In the genomic region with DNA sequence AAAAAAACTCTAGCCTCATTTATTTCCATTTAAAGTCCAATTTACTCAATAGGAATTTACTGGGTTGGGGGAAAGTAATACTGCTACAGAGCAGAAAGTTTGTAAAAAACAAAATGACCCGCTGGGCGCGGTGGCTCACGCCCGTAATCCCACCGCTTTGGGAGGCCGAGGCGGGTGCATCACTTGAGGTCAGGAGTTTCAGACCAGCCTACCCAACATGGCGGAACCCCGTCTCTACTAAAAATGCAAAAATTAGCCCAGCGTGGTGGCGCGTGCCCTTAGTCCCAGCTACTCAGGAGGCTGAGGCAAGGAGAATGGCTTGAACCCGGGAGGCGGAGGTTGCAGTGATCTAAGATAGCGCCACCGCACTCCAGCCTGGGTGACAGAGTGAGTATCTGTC, we compare ENCODE assay signal across 27 cellular contexts.
"Had no signal": no experiment of that assay in that cellular context is flagged by ENCODE, and none has a peak within 500 bp of the region (broad histone marks: within the 10 kb centered on the region; RNA-seq: fewer than 3 reads in every experiment).

No MANE protein-coding gene starts in this region.

- H3K27ac ChIP-seq: stomach, suprapubic skin, testis, thoracic aorta, thyroid gland, tibial artery, tibial nerve, transverse colon, upper lobe of left lung, upper lobe of right lung, uterus, vagina had no signal

- FAIRE-seq: urothelium cell line had no signal

- ATAC-seq: stimulated activated effector memory CD8-positive, alpha-beta T cell treated with anti-CD3 and anti-CD28 coated beads, Interleukin-12 subunit alpha, Interleukin-12 subunit beta, amount 100 ng/mL, for 72 hours; stimulated activated memory B cell treated with anti-CD40 and anti-IgM and Interleukin-4, amounts not matched to agents 10 μg/mL and 1 μg/mL and 100 μg/mL, for 72 hours; stimulated activated naive B cell treated with anti-CD40 and anti-IgM and Interleukin-4, amounts not matched to agents 10 μg/mL and 1 μg/mL and 100 μg/mL, for 72 hours; stimulated activated naive CD8-positive, alpha-beta T cell treated with anti-CD3 and anti-CD28 coated beads, Interleukin-15, amount 100 ng/mL, for 72 hours; stimulated activated naive CD8-positive, alpha-beta T cell treated with anti-CD3 and anti-CD28 coated beads, Interleukin-15, Interleukin-2, amounts not matched to agents 100 U/mL and 50 U/mL, for 24 hours; upper lobe of right lung had no signal

- H3K36me3 ChIP-seq: stomach, suprapubic skin, thoracic aorta, thyroid gland, tibial artery, tibial nerve, transverse colon, upper lobe of left lung, upper lobe of right lung, uterus, vagina had no signal

- DNase-seq: stimulated activated CD4-positive, alpha-beta T cell treated with anti-CD3 and anti-CD28 coated beads, Interleukin-2, amount 100 ng/mL, for 48 hours; stimulated activated CD4-positive, alpha-beta T cell treated with anti-CD3 and anti-CD28 coated beads, Interleukin-4, amount 100 ng/mL, for 1 hour; stimulated activated CD4-positive, alpha-beta T cell treated with anti-CD3 and anti-CD28 coated beads, Interleukin-4, amount 100 ng/mL, for 24 hours; stimulated activated CD4-positive, alpha-beta T cell treated with anti-CD3 and anti-CD28 coated beads, Interleukin-4, amount 100 ng/mL, for 4 hours; stimulated activated CD8-positive, alpha-beta memory T cell treated with anti-CD3 and anti-CD28 coated beads, Interleukin-4, amount 100 ng/mL, for 48 hours; stimulated activated naive B cell treated with anti-CD40 and anti-IgM and Interleukin-4, amounts not matched to agents 10 μg/mL and 1 μg/mL and 100 μg/mL, for 72 hours; stimulated activated naive CD4-positive, alpha-beta T cell; stimulated activated naive CD4-positive, alpha-beta T cell treated with Interleukin-2 at 50 U/mL for 16 hours; stimulated activated naive CD8-positive, alpha-beta T cell treated with anti-CD3 and anti-CD28 coated beads, Interleukin-15, amount 100 ng/mL, for 72 hours; stimulated activated naive CD8-positive, alpha-beta T cell treated with anti-CD3 and anti-CD28 coated beads, Interleukin-15, Interleukin-2, amounts not matched to agents 100 U/mL and 50 U/mL, for 24 hours; stomach; substantia nigra; testis; thyroid gland; tibial artery; transverse colon; trophoblast cell; upper lobe of right lung; uterus had no signal

- H3K9me3 ChIP-seq: suprapubic skin, testis, thoracic aorta, thyroid gland, tibial artery, transverse colon, upper lobe of left lung, upper lobe of right lung, uterus, vagina had no signal

- H3K4me3 ChIP-seq: stomach, suprapubic skin, thoracic aorta, thyroid gland, tibial artery, tibial nerve, transverse colon, upper lobe of left lung, upper lobe of right lung, uterus, vagina had no signal

- H3K27me3 ChIP-seq: stomach, suprapubic skin, testis, thyroid gland, tibial artery, tibial nerve, transverse colon, upper lobe of left lung, upper lobe of right lung, uterus, vagina had no signal

- H3K4me1 ChIP-seq: stomach, suprapubic skin, testis, thyroid gland, tibial artery, tibial nerve, transverse colon, upper lobe of left lung, upper lobe of right lung, uterus, vagina had no signal
